In the genomic region with DNA sequence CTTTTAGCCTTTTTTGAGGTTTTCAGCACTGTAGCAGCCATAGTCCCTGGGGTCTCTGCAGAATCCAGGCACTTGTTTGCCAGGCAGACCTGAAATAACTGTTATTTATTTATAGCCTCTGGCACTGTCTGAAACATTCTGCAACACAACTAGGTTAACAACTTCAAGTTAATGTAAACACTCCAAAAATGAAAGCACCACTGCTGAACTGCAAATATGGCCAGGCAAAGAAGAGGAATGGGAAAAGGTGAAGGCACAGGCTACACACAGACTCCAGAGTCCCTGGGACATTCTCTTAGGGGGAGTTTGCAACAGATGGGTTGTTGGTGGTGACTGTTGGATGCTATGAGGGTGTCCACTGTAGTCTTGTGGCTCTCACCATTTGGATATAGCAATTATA, we compare ENCODE assay signal across 15 cellular contexts.
DNase-seq lines count a peak whose midpoint lies in the region; ATAC-seq and TF ChIP-seq lines count a peak whose summit lies in the region.
"Had no signal": no experiment of that assay in that cellular context is flagged by ENCODE, and none has a peak within 500 bp of the region (broad histone marks: within the 10 kb centered on the region; RNA-seq: fewer than 3 reads in every experiment).

No MANE protein-coding gene starts in this region.

- CTCF ChIA-PET in CD4-positive, alpha-beta T cell (lab: Charles Lee): no interaction called here

- DNase-seq in H4 (ENCODE audit: low spot score): peak; percentile 12
- peak; percentile 10 for DNase-seq in fibroblast of villous mesenchyme (ENCODE audit: low read depth)
- no peak for DNase-seq in nephron progenitor cell
- DNase-seq in CD4-positive, alpha-beta T cell: no peak
- DNase-seq: BE2C; Calu3; CD4-positive, alpha-beta memory T cell; DMS79 treated with DMSO at 0.1 percent for 48 hours; GF-D8; GOT3; H9; KG1 had no signal

- no peak overlapping the region for H3K4me3 ChIP-seq in fibroblast of villous mesenchyme (ENCODE audit: low read depth, low read length)

- no peak for ATAC-seq in HG02678 (IDR thresholded peaks at IDR 0.05; ENCODE audit: unreplicated experiment)
- ATAC-seq in CD4-positive, alpha-beta T cell (ENCODE audit: poor library complexity): no peak
- ATAC-seq in HG03432 (IDR thresholded peaks at IDR 0.05; ENCODE audit: unreplicated experiment): no peak

- H3K27me3 ChIP-seq in CD4-positive, alpha-beta T cell (ENCODE audit: control insufficient read depth, insufficient read depth, low read length): no peaks in the 10 kb centered on the region
- H3K27me3 ChIP-seq: BE2C had no signal

- H3K27ac ChIP-seq in CD4-positive, alpha-beta T cell (ENCODE audit: low read depth, low read length): no peak overlapping the region
- H3K27ac ChIP-seq: C4-2B had no signal

- POLR2A ChIA-PET in CD4-positive, alpha-beta T cell (lab: Charles Lee): no interaction called here

- no peaks in the 10 kb centered on the region for H3K9me3 ChIP-seq in CD4-positive, alpha-beta T cell (ENCODE audit: control insufficient read depth, low read length)
- H3K9me3 ChIP-seq: BE2C had no signal

- H3K27ac Mint-ChIP-seq in nephron progenitor cell: peak overlapping the region; percentile 7
- H3K27ac Mint-ChIP-seq in CD4-positive, alpha-beta T cell: no peak overlapping the region
- H3K27ac Mint-ChIP-seq: CD4-positive, alpha-beta memory T cell; H9 had no signal

- intact Hi-C loops in CD4-positive, alpha-beta T cell (cut with DNase I, micrococcal nuclease): no loop called here

- H3K27me3 Mint-ChIP-seq in nephron progenitor cell (ENCODE audit: low read depth, poor library complexity): no peaks in the 10 kb centered on the region
- no peaks in the 10 kb centered on the region for H3K27me3 Mint-ChIP-seq in CD4-positive, alpha-beta T cell
- H3K27me3 Mint-ChIP-seq: CD4-positive, alpha-beta memory T cell had no signal

- H3K4me3 Mint-ChIP-seq in nephron progenitor cell: no peak overlapping the region
- no peak overlapping the region for H3K4me3 Mint-ChIP-seq in CD4-positive, alpha-beta T cell
- H3K4me3 Mint-ChIP-seq: CD4-positive, alpha-beta memory T cell; H9 had no signal

- TF ChIP-seq CTCF in fibroblast of villous mesenchyme (IDR thresholded peaks at IDR 0.05; ENCODE audit: insufficient read depth, low read depth, low read length) (no peak), nephron progenitor cell (IDR thresholded peaks at IDR 0.05) (no peak)
- no peak for TF ChIP-seq CTCF in CD4-positive, alpha-beta T cell (IDR thresholded peaks at IDR 0.05)

- H3K36me3 Mint-ChIP-seq in nephron progenitor cell (ENCODE audit: low read depth): no peaks in the 10 kb centered on the region
- H3K36me3 Mint-ChIP-seq in CD4-positive, alpha-beta T cell (ENCODE audit: low read depth): no peaks in the 10 kb centered on the region
- H3K36me3 Mint-ChIP-seq: CD4-positive, alpha-beta memory T cell had no signal

- H3K4me1 Mint-ChIP-seq in nephron progenitor cell: peaks cover 22% of the 10 kb centered on the region
- no peaks in the 10 kb centered on the region for H3K4me1 Mint-ChIP-seq in CD4-positive, alpha-beta T cell (ENCODE audit: low read depth)
- H3K4me1 Mint-ChIP-seq: CD4-positive, alpha-beta memory T cell had no signal

- no peaks in the 10 kb centered on the region for H3K9me3 Mint-ChIP-seq in nephron progenitor cell
- H3K9me3 Mint-ChIP-seq in CD4-positive, alpha-beta T cell: peaks cover 3% of the 10 kb centered on the region
- H3K9me3 Mint-ChIP-seq: H9 had no signal

Comparison
In these comparisons a context has a peak if more than half of its experiments do, and no peak if none do; other contexts are left out.
1. DNase-seq: peak in H4 (single experiment) and fibroblast of villous mesenchyme (single experiment); none in nephron progenitor cell (single experiment) and CD4-positive, alpha-beta T cell (0 of 10).